ENCODE assay signal across 9 cellular contexts in genomic region chr3:188421836-188422540, GRCh38.
A peak's percentile ranks its signal among the peaks of the same experiment; 100 is the strongest.
DNase-seq lines count a peak whose midpoint lies in the region; ATAC-seq and TF ChIP-seq lines count a peak whose summit lies in the region.
"Had no signal": no experiment of that assay in that cellular context is flagged by ENCODE, and none has a peak within 500 bp of the region (broad histone marks: within the 10 kb centered on the region; RNA-seq: fewer than 3 reads in every experiment).

No MANE protein-coding gene starts in this region.

- H3K4me1 ChIP-seq in left ventricle myocardium inferior (peaks cover 27% of the 10 kb centered on the region), mesendoderm (ENCODE audit: control insufficient read depth, low read depth, low read length) (no peaks in the 10 kb centered on the region)

- ATAC-seq in GM21737 (IDR thresholded peaks at IDR 0.05; ENCODE audit: unreplicated experiment): peak; percentile 98

- peak overlapping the region; percentile 28 for H3K27ac ChIP-seq in left ventricle myocardium inferior (replicated peaks)
- H3K27ac ChIP-seq in dorsolateral prefrontal cortex: peak overlapping the region in 23 of 59 donors; percentile 1 to 71 (median 47)
- no peak overlapping the region for H3K27ac ChIP-seq in mesendoderm (ENCODE audit: low read depth, low read length)

- no peak overlapping the region for H2AK5ac ChIP-seq in mesendoderm (ENCODE audit: low read length)

- no peaks in the 10 kb centered on the region for H3K27me3 ChIP-seq in left ventricle myocardium inferior (ENCODE audit: low read depth)
- no peaks in the 10 kb centered on the region for H3K27me3 ChIP-seq in dorsolateral prefrontal cortex
- H3K27me3 ChIP-seq in mesendoderm (ENCODE audit: insufficient read depth, low read length, poor library complexity): no peaks in the 10 kb centered on the region

- H3K4me3 ChIP-seq in left ventricle myocardium inferior: no peak overlapping the region
- H3K4me3 ChIP-seq in dorsolateral prefrontal cortex: no peak overlapping the region
- no peak overlapping the region for H3K4me3 ChIP-seq in mesendoderm (ENCODE audit: low read length)

- DNase-seq in GM13976 (ENCODE audit: low spot score): peak; percentile 18
- DNase-seq in LHCN-M2 (ENCODE audit: low read depth): peak; percentile 80
- no peak for DNase-seq in left ventricle myocardium inferior
- no peak for DNase-seq in stimulated activated CD4-positive, alpha-beta T cell treated with anti-CD3 and anti-CD28 coated beads, Interleukin-4, amount 100 ng/mL, for 1 hour
- no peak for DNase-seq in retina
- no peak for DNase-seq in dorsolateral prefrontal cortex
- DNase-seq in mesendoderm: no peak
- DNase-seq: activated naive CD8-positive, alpha-beta T cell treated with anti-CD3 and anti-CD28 coated beads, Interleukin-2, amount 10 ng/mL, durations not matched to agents 7 days and 5 days had no signal

- no peaks in the 10 kb centered on the region for H3K36me3 ChIP-seq in left ventricle myocardium inferior
- H3K36me3 ChIP-seq in mesendoderm (ENCODE audit: control insufficient read depth, insufficient read depth, low read length): no peaks in the 10 kb centered on the region

- H2BK5ac ChIP-seq in mesendoderm (ENCODE audit: low read length): no peak overlapping the region

- no peak overlapping the region for H3K18ac ChIP-seq in mesendoderm (ENCODE audit: low read length)

- WGBS in mesendoderm (ENCODE audit: extremely low coverage, insufficient coverage, low lambda C conversion rate): no CpG with 5 or more reads among the region's 6 CpGs

- no peak overlapping the region for H4K5ac ChIP-seq in mesendoderm (ENCODE audit: low read length)

- no peak overlapping the region for H3K23ac ChIP-seq in mesendoderm (ENCODE audit: low read length)

- no peak overlapping the region for H3K9ac ChIP-seq in mesendoderm (ENCODE audit: low read length)

- H3K56ac ChIP-seq in mesendoderm (ENCODE audit: low read length): no peak overlapping the region

- H2BK120ac ChIP-seq in mesendoderm (ENCODE audit: low read depth, low read length): no peak overlapping the region

- H2BK15ac ChIP-seq in mesendoderm (replicated peaks; ENCODE audit: low read depth): no peak overlapping the region

- no peak overlapping the region for H4K8ac ChIP-seq in mesendoderm (ENCODE audit: low read depth, low read length)

- H3K79me1 ChIP-seq in mesendoderm (ENCODE audit: low read length): no peaks in the 10 kb centered on the region

- H3K9me3 ChIP-seq in left ventricle myocardium inferior (replicated peaks): peaks cover 29% of the 10 kb centered on the region

- H3K79me2 ChIP-seq in mesendoderm (ENCODE audit: control insufficient read depth, insufficient read depth, low read length): no peaks in the 10 kb centered on the region

- TF ChIP-seq CTCF in GM13976 (IDR thresholded peaks at IDR 0.05; ENCODE audit: borderline replicate concordance, control extremely low read depth, extremely low read depth, insufficient read depth, missing control alignments) (no peak), left ventricle myocardium inferior (IDR thresholded peaks at IDR 0.05; ENCODE audit: borderline replicate concordance) (no peak), dorsolateral prefrontal cortex (IDR thresholded peaks at IDR 0.05 in 54 of 56, conservative IDR thresholded peaks at IDR 0.05 in 2 of 56; ENCODE audit: low read depth in 1 of 56, partially characterized antibody in 56 of 56) (no peak)

- in situ Hi-C loops in GM13976 (cut with MboI; ENCODE audit: low sequenced_read_pairs, unreplicated experiment): no loop called here

- intact Hi-C loops in left ventricle myocardium inferior (cut with micrococcal nuclease) (no loop called here), dorsolateral prefrontal cortex (cut with DNase I) (no loop called here)

- H3K4me2 ChIP-seq in mesendoderm (ENCODE audit: low read length): no peak overlapping the region

- no peak overlapping the region for H3K4ac ChIP-seq in mesendoderm (ENCODE audit: low read depth, low read length)

Comparison
In these comparisons a context has a peak if more than half of its experiments do, and no peak if none do; other contexts are left out.
1. DNase-seq: peak in GM13976 (single experiment) and LHCN-M2 (single experiment); none in left ventricle myocardium inferior (single experiment), stimulated activated CD4-positive, alpha-beta T cell treated with anti-CD3 and anti-CD28 coated beads, Interleukin-4, amount 100 ng/mL, for 1 hour (single experiment), retina (single experiment), dorsolateral prefrontal cortex (0 of 10) and mesendoderm (single experiment).